Comparison of ENCODE assay signal across 8 cellular contexts in the genomic region with DNA sequence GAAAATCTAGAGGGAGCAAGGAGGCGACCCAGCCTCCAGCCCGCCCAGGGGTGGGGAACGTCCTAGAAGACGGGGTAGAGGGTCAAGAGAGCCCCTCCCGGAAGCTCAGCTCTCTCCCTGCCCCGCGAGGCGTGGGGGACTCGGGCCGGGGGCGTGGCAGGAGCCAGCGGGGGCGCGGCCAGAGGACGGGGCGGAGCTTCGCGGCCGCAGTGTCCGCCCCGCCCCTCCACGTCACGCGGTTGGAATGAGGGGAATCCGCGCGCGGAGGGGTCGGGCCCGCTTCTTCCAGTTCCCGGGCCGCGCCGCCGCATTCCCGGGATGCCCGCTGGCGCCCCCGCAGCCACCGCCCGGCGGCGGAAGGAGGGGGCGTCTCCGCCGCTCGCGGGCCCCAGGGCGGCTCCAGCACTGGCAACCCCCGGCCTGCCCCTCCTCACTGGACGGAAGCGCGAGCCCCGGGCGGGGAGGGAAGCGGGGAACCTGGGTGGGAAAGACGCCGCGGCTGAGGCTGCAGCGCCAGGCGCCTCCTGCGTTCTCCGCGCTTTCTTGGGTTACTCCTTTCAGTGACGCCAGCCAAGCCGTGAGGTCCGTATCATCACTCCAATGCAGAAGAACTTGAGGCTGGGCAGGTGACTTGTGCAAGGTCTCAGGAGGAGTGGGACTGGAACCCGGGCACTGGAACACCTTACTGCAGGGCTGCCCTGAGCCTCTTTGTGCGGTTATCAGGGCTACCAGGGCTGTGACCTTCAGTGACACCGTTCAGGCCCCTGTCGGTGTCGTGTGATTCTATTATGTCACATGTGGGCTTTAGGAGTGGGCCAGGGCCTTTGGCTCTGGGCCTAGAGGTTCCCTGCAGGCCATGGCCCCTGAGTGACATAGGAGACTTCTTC. TPM values are rescaled to one million over a fixed set of nuclear protein-coding genes. Genes with fewer than 3 reads are reported as not detected.
DNase-seq lines count a peak whose midpoint lies in the region; ATAC-seq, FAIRE-seq and TF ChIP-seq lines count a peak whose summit lies in the region.

No MANE protein-coding gene starts in this region.

- H3K79me2 ChIP-seq in H1 (ENCODE audit: control insufficient read depth in 1 of 2, insufficient read depth in 2 of 2, low read length in 2 of 2) = no peaks in the 10 kb centered on the region

- peak overlapping the region; percentile 67 to 74 for H3K4me2 ChIP-seq in H1 (ENCODE audit: insufficient read depth in 1 of 2, low read depth in 2 of 2, low read length in 2 of 2)

- H3K14ac ChIP-seq in H1 (ENCODE audit: insufficient read length) = no peak overlapping the region

- H3K18ac ChIP-seq in H1 (ENCODE audit: extremely low read depth, low read length) = peak overlapping the region; percentile 20

- no peak overlapping the region for H2BK20ac ChIP-seq in H1 (ENCODE audit: low read length)

- no peak overlapping the region for H2AFZ ChIP-seq in H1 (ENCODE audit: low read length)

- H3K23ac ChIP-seq in H1 (ENCODE audit: insufficient read length) = no peak overlapping the region

- TF ChIP-seq EP300 in H1 (IDR thresholded peaks at IDR 0.05; ENCODE audit: borderline replicate concordance in 1 of 2, low read depth in 2 of 2, low read length in 2 of 2) = peak in 1 of 2 experiments; percentile 54; a peak in 1 of 3 replicates

- 0 out of 3 replicates have a peak, but pooled peaks of 1 of the 2 experiments have one; percentile 30 for TF ChIP-seq POLR2A in H1 (IDR thresholded peaks at IDR 0.05; ENCODE audit: control extremely low read depth in 1 of 2, low read depth in 2 of 2, low read length in 2 of 2)

- H3K56ac ChIP-seq in H1 (replicated peaks; ENCODE audit: insufficient read length, low read depth, low read length) = no peak overlapping the region

- H3K27ac ChIP-seq in H1 (ENCODE audit: low read depth, low read length) = no peak overlapping the region

- H3K27me3 ChIP-seq in BE2C (no peaks in the 10 kb centered on the region), H1 (replicated peaks in 1 of 4; ENCODE audit: control insufficient read depth in 3 of 4, extremely low read depth in 1 of 4, insufficient read depth in 3 of 4, low read length in 3 of 4) (peaks cover 0 to 6% (median 0%) of the 10 kb centered on the region in 4 experiments; a peak in 2 of 7 replicates)

- DNase-seq in BE2C = peak; percentile 69
- DNase-seq in NCI-H69 (lab: John Stamatoyannopoulos, UW) = peak; percentile 81
- peak; percentile 77 for DNase-seq in activated CD8-positive, alpha-beta memory T cell treated with anti-CD3 and anti-CD28 coated beads, Interleukin-2, amount 50 U/mL, for 4 hours
- DNase-seq in H1 (ENCODE audit: low read depth in 1 of 2, low spot score in 2 of 2) = peak in 1 of 2 experiments; percentile 87
- peak; percentile 81 for DNase-seq in medulla oblongata (ENCODE audit: extremely low spot score)
- DNase-seq in stimulated activated CD4-positive, alpha-beta T cell treated with anti-CD3 and anti-CD28 coated beads, TNF-alpha, amount 100 ng/mL, for 24 hours (ENCODE audit: low read depth in 3 of 3) = peak in 2 of 3 experiments; percentile 42 to 61

- H2BK15ac ChIP-seq in H1 (ENCODE audit: low read length) = peak overlapping the region; percentile 25

- H2BK12ac ChIP-seq in H1 (ENCODE audit: low read depth, low read length) = peak overlapping the region; percentile 88

- H3K4me3 ChIP-seq in BE2C (ENCODE audit: low read depth, low read length) (peak overlapping the region; percentile 47), H1 (ENCODE audit: extremely low read depth in 1 of 4, insufficient read depth in 2 of 4, low read depth in 3 of 4, low read length in 4 of 4) (peak overlapping the region; percentile 24 to 74 (median 48))

- peaks cover 17% of the 10 kb centered on the region; the same call in 1 of the 2 replicates for H3K23me2 ChIP-seq in H1 (ENCODE audit: low read depth, low read length)

- H3K79me1 ChIP-seq in H1 (ENCODE audit: low read depth, low read length) = no peaks in the 10 kb centered on the region; the same call in 1 of the 2 replicates

- TF ChIP-seq CTCF in BE2C (IDR thresholded peaks at IDR 0.05; ENCODE audit: low read depth, low read length) (no peak), H1 (IDR thresholded peaks at IDR 0.05; ENCODE audit: control extremely low read depth in 1 of 3, insufficient read depth in 1 of 3, low read depth in 1 of 3, low read length in 3 of 3) (no peak)

- H2BK5ac ChIP-seq in H1 (ENCODE audit: low read depth, low read length) = peak overlapping the region; percentile 86

- peaks cover 2% of the 10 kb centered on the region; the same call in 1 of the 2 replicates for H3K4me1 ChIP-seq in BE2C
- peaks cover 0 to 24% (median 17%) of the 10 kb centered on the region in 4 experiments; a peak in 6 of 7 replicates for H3K4me1 ChIP-seq in H1 (replicated peaks in 1 of 4; ENCODE audit: control insufficient read depth in 3 of 4, insufficient read depth in 4 of 4, low read length in 3 of 4)

- peak overlapping the region; percentile 58 for H4K8ac ChIP-seq in H1 (ENCODE audit: extremely low read depth, insufficient read depth, low read length)

- no peak overlapping the region for H4K5ac ChIP-seq in H1 (ENCODE audit: insufficient read length, low read depth, low read length)

- no peaks in the 10 kb centered on the region for H3K9me3 ChIP-seq in BE2C
- H3K9me3 ChIP-seq in H1 (ENCODE audit: insufficient read depth in 2 of 2, low read depth in 1 of 2, low read length in 1 of 2) = no peaks in the 10 kb centered on the region

- POLR2A ChIA-PET in H1 (lab: Charles Lee; ENCODE audit: partially characterized antibody) = interaction anchor here (0.6 to 2.0 kb wide), 10 partner anchors 9 to 138 kb away, joined by 3 to 8 read pairs (median 4); a partner anchor contains a TSS

- ATAC-seq in GM21619 (IDR thresholded peaks at IDR 0.05; ENCODE audit: unreplicated experiment) (peak; percentile 22), HG03097 (IDR thresholded peaks at IDR 0.05; ENCODE audit: low FRiP score, unreplicated experiment) (no peak)

- H2AK5ac ChIP-seq in H1 (ENCODE audit: low read depth, low read length) = peak overlapping the region; percentile 43

- no peak for FAIRE-seq in H1 (lab: Jason Lieb, UNC)

- CTCF ChIA-PET in H1 (lab: Charles Lee; ENCODE audit: partially characterized antibody) = interaction anchor here (0.7 to 3.7 kb wide), 5 partner anchors 28 to 160 kb away, joined by 3 to 18 read pairs (median 3); a partner anchor contains a TSS

- no peak overlapping the region for H4K91ac ChIP-seq in H1 (replicated peaks; ENCODE audit: insufficient read length, low read length)

- WGBS in H1 (ENCODE audit: extremely low coverage in 1 of 2, insufficient coverage in 1 of 2, insufficient read length in 1 of 2, insufficient replicate concordance in 2 of 2, low coverage in 1 of 2, low lambda C conversion rate in 2 of 2, missing lambda C conversion rate in 1 of 2), 2 experiments = 20% methylated on average over 19 of the region's 72 CpGs; no CpG with 5 or more reads in 1 of the 2 experiments

- H3K36me3 ChIP-seq in BE2C = no peaks in the 10 kb centered on the region
- peaks cover 0 to 3% (median 1%) of the 10 kb centered on the region in 4 experiments; a peak in 1 of 8 replicates for H3K36me3 ChIP-seq in H1 (ENCODE audit: control insufficient read depth in 2 of 4, insufficient read depth in 4 of 4, low read length in 3 of 4)

- H2BK120ac ChIP-seq in H1 (replicated peaks; ENCODE audit: low read depth, low read length) = no peak overlapping the region

- no peak overlapping the region for H3K4ac ChIP-seq in H1 (replicated peaks; ENCODE audit: insufficient read length, low read depth, low read length)

- peaks cover under 1 to 7% of the 10 kb centered on the region in 2 experiments for H4K20me1 ChIP-seq in H1 (replicated peaks in 1 of 2; ENCODE audit: control insufficient read depth in 1 of 2, insufficient read depth in 2 of 2, low read length in 2 of 2)

- TF ChIP-seq RAD21 in H1 (IDR thresholded peaks at IDR 0.05 in 1 of 2, conservative IDR thresholded peaks at IDR 0.05 in 1 of 2; ENCODE audit: low read depth in 2 of 2, low read length in 2 of 2) = no peak

- H3K9ac ChIP-seq in H1 (replicated peaks in 1 of 4; ENCODE audit: extremely low read depth in 1 of 4, low read depth in 3 of 4, low read length in 3 of 4) = peak overlapping the region in 2 of 4 experiments; percentile 8 to 23; a peak in 2 of 7 replicates

RNA-seq across cellular contexts. Expression of a gene that starts 4.3 kb away (rescaled TPM):
- polyA plus RNA-seq in BE2C (2012; ENCODE audit: insufficient read depth, insufficient read length, low read depth) = 12.9 TPM
- total RNA-seq in H1 (2021; fragmentation: NEBNext Ultra II Directional; extraction: Animal tissue kit (Norgen Biotek cat#: 25700)) = 78.6 and 80.2 TPM in 2 replicates
- 40.1 and 52.4 TPM in 2 replicates for polyA plus RNA-seq in H1 (2011; rRNA removed)
- polyA plus RNA-seq in H1 (2011; cell fraction: cytosol; rRNA removed) = 44.8 TPM
- 101 TPM for polyA plus RNA-seq in H1 (2011; cell fraction: nucleus; rRNA removed)
- 42.7 to 57.4 TPM (median 55.0 TPM) in 4 replicates for polyA plus RNA-seq in H1 (2012, experiment 1 of 2)
- polyA plus RNA-seq in H1 (2012, experiment 2 of 2) = 52.1 TPM
- polyA plus RNA-seq in H1 (2013, experiment 1 of 2) = 32.7 TPM
- polyA plus RNA-seq in H1 (2013, experiment 2 of 2) = 31.0 TPM
- 116 and 124 TPM in 2 replicates for polyA minus RNA-seq in H1 (2011; rRNA and poly(A)+ RNA removed)
- polyA minus RNA-seq in H1 (2011; cell fraction: cytosol; rRNA and poly(A)+ RNA removed) = 57.5 TPM
- polyA minus RNA-seq in H1 (2011; cell fraction: nucleus; rRNA and poly(A)+ RNA removed) = 44.3 TPM

RNA-seq across cellular contexts. Expression of a gene that starts 28.2 kb away (rescaled TPM):
- 89.6 TPM for polyA plus RNA-seq in BE2C (2012; ENCODE audit: insufficient read depth, insufficient read length, low read depth)
- total RNA-seq in H1 (2021; fragmentation: NEBNext Ultra II Directional; extraction: Animal tissue kit (Norgen Biotek cat#: 25700)) = 20.4 and 21.0 TPM in 2 replicates
- polyA plus RNA-seq in H1 (2011; rRNA removed) = 24.1 and 24.7 TPM in 2 replicates
- polyA plus RNA-seq in H1 (2011; cell fraction: cytosol; rRNA removed) = 22.7 TPM
- polyA plus RNA-seq in H1 (2011; cell fraction: nucleus; rRNA removed) = 35.7 TPM
- polyA plus RNA-seq in H1 (2012, experiment 1 of 2) = 14.2 to 20.5 TPM (median 18.9 TPM) in 4 replicates
- 24.7 TPM for polyA plus RNA-seq in H1 (2012, experiment 2 of 2)
- 13.2 TPM for polyA plus RNA-seq in H1 (2013, experiment 1 of 2)
- polyA plus RNA-seq in H1 (2013, experiment 2 of 2) = 12.5 TPM
- polyA minus RNA-seq in H1 (2011; rRNA and poly(A)+ RNA removed) = 24.1 and 32.5 TPM in 2 replicates
- 23.2 TPM for polyA minus RNA-seq in H1 (2011; cell fraction: cytosol; rRNA and poly(A)+ RNA removed)
- polyA minus RNA-seq in H1 (2011; cell fraction: nucleus; rRNA and poly(A)+ RNA removed) = 24.3 TPM

RNA-seq across cellular contexts. Expression of a gene that starts 32.1 kb away (rescaled TPM):
- 29.0 TPM for polyA plus RNA-seq in BE2C (2012; ENCODE audit: insufficient read depth, insufficient read length, low read depth)
- 51.9 and 57.1 TPM in 2 replicates for total RNA-seq in H1 (2021; fragmentation: NEBNext Ultra II Directional; extraction: Animal tissue kit (Norgen Biotek cat#: 25700))
- polyA plus RNA-seq in H1 (2011; rRNA removed) = 25.7 and 32.8 TPM in 2 replicates
- polyA plus RNA-seq in H1 (2011; cell fraction: cytosol; rRNA removed) = 40.4 TPM
- 10.4 TPM for polyA plus RNA-seq in H1 (2011; cell fraction: nucleus; rRNA removed)
- 30.5 to 38.1 TPM (median 34.7 TPM) in 4 replicates for polyA plus RNA-seq in H1 (2012, experiment 1 of 2)
- 4.9 TPM for polyA plus RNA-seq in H1 (2012, experiment 2 of 2)
- polyA plus RNA-seq in H1 (2013, experiment 1 of 2) = 27.5 TPM
- polyA plus RNA-seq in H1 (2013, experiment 2 of 2) = 28.4 TPM
- 50.9 and 59.7 TPM in 2 replicates for polyA minus RNA-seq in H1 (2011; rRNA and poly(A)+ RNA removed)
- polyA minus RNA-seq in H1 (2011; cell fraction: cytosol; rRNA and poly(A)+ RNA removed) = 29.9 TPM
- 17.3 TPM for polyA minus RNA-seq in H1 (2011; cell fraction: nucleus; rRNA and poly(A)+ RNA removed)
